Comparison of ENCODE assay signal across 16 cellular contexts in genomic region chr11:16911186-16911585, GRCh38.
"Had no signal": no experiment of that assay in that cellular context is flagged by ENCODE, and none has a peak within 500 bp of the region (broad histone marks: within the 10 kb centered on the region; RNA-seq: fewer than 3 reads in every experiment).

No MANE protein-coding gene starts in this region.

- H3K27ac Mint-ChIP-seq: mesothelial cell of epicardium, nephron had no signal

- H3K4me3 Mint-ChIP-seq: mesothelial cell of epicardium, nephron had no signal

- H3K36me3 Mint-ChIP-seq: activated naive CD4-positive, alpha-beta T cell treated with anti-CD3 and anti-CD28 coated beads, Interleukin-2, amount 50 U/mL, for 72 hours; mesothelial cell of epicardium had no signal

- H3K9me3 Mint-ChIP-seq: activated naive CD4-positive, alpha-beta T cell treated with anti-CD3 and anti-CD28 coated beads, Interleukin-2, amount 50 U/mL, for 72 hours; mesothelial cell of epicardium; nephron had no signal

- DNase-seq: activated CD4-positive, alpha-beta T cell treated with anti-CD3 and anti-CD28 coated beads, Interleukin-2, amount 50 U/mL, for 4 hours; activated CD4-positive, CD25-positive, alpha-beta regulatory T cell treated with anti-CD3 and anti-CD28 coated beads, Interleukin-2, amount 50 U/mL, for 72 hours; activated gamma-delta T cell treated with Interleukin-2 at 50 U/mL for 16 hours; adrenal gland; erythroblast; foreskin melanocyte; glutamatergic neuron; hippocampal formation; kidney; nucleus accumbens; stimulated activated naive CD4-positive, alpha-beta T cell treated with Interleukin-2 at 50 U/mL for 16 hours; T1000 had no signal

- ATAC-seq: sciatic nerve had no signal
